ENCODE assay signal across 25 cellular contexts in the genomic region with DNA sequence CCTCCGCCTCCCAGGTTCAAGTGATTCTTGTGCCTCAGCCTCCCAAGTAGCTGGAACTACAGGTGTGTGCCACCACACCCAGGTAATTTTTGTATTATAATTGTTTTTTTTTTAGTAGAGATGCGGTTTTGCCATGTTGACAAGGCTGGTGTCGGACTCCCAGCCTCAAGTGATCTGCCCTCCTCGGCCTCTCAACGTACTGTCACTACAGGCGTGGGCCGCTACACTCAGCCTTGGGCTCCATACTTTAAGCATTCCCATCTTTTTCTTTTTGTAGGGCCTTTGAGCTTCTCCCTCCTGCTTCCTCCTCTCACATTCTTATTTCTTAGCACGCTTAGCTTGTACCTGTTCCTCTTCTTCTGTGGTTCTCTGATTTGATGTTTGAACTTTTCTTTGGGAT.
"Had no signal": no experiment of that assay in that cellular context is flagged by ENCODE, and none has a peak within 500 bp of the region (broad histone marks: within the 10 kb centered on the region; RNA-seq: fewer than 3 reads in every experiment).

No MANE protein-coding gene starts in this region.

- H3K4me1 ChIP-seq: esophagus squamous epithelium, heart right ventricle, psoas muscle, tibial artery, upper lobe of left lung had no signal

- ATAC-seq: heart right ventricle; naive thymus-derived CD8-positive, alpha-beta T cell; psoas muscle; right cardiac atrium; stimulated activated naive B cell treated with anti-CD40 and anti-IgM and Interleukin-4, amounts not matched to agents 10 μg/mL and 1 μg/mL and 100 μg/mL, for 72 hours had no signal

- DNase-seq: caudate nucleus; cerebellar nuclear complex; dorsolateral prefrontal cortex; effector CD8-positive, alpha-beta T cell; erythroblast; esophagus squamous epithelium; foreskin melanocyte; glutamatergic neuron; heart right ventricle; hippocampal formation; mesendoderm; naive thymus-derived CD8-positive, alpha-beta T cell; nephron progenitor cell; nucleus accumbens; ovary; posterior cingulate gyrus; psoas muscle; right cardiac atrium; small intestine; stimulated activated CD4-positive, alpha-beta T cell treated with anti-CD3 and anti-CD28 coated beads, Interleukin-15, amount 100 ng/mL, for 24 hours; stimulated activated CD4-positive, alpha-beta T cell treated with anti-CD3 and anti-CD28 coated beads, Interleukin-2, amount 100 ng/mL, for 48 hours; stimulated activated naive B cell treated with anti-CD40 and anti-IgM and Interleukin-4, amounts not matched to agents 10 μg/mL and 1 μg/mL and 100 μg/mL, for 72 hours; upper lobe of left lung had no signal

- H3K36me3 Mint-ChIP-seq: naive thymus-derived CD8-positive, alpha-beta T cell; stimulated activated naive B cell treated with anti-CD40 and anti-IgM and Interleukin-4, amounts not matched to agents 10 μg/mL and 1 μg/mL and 100 μg/mL, for 72 hours had no signal

- H3K27ac Mint-ChIP-seq: naive thymus-derived CD8-positive, alpha-beta T cell; nephron progenitor cell; stimulated activated naive B cell treated with anti-CD40 and anti-IgM and Interleukin-4, amounts not matched to agents 10 μg/mL and 1 μg/mL and 100 μg/mL, for 72 hours; stimulated activated naive CD8-positive, alpha-beta T cell treated with anti-CD3 and anti-CD28 coated beads, Interleukin-15, Interleukin-2, amounts not matched to agents 100 ng/mL and 50 ng/mL, for 24 hours had no signal

- H3K4me1 Mint-ChIP-seq: naive thymus-derived CD8-positive, alpha-beta T cell; stimulated activated naive B cell treated with anti-CD40 and anti-IgM and Interleukin-4, amounts not matched to agents 10 μg/mL and 1 μg/mL and 100 μg/mL, for 72 hours had no signal

- H3K27ac ChIP-seq: dorsolateral prefrontal cortex, esophagus squamous epithelium, heart right ventricle, ovary, psoas muscle, tibial artery, upper lobe of left lung had no signal

- H3K36me3 ChIP-seq: esophagus squamous epithelium, heart right ventricle, ovary, tibial artery, upper lobe of left lung had no signal

- H3K4me3 ChIP-seq: dorsolateral prefrontal cortex, esophagus squamous epithelium, heart right ventricle, ovary, psoas muscle, tibial artery, upper lobe of left lung had no signal

- H3K4me3 Mint-ChIP-seq: naive thymus-derived CD8-positive, alpha-beta T cell; nephron progenitor cell; stimulated activated naive B cell treated with anti-CD40 and anti-IgM and Interleukin-4, amounts not matched to agents 10 μg/mL and 1 μg/mL and 100 μg/mL, for 72 hours; stimulated activated naive CD8-positive, alpha-beta T cell treated with anti-CD3 and anti-CD28 coated beads, Interleukin-15, Interleukin-2, amounts not matched to agents 100 ng/mL and 50 ng/mL, for 24 hours had no signal

- H3K27me3 ChIP-seq: ovary, upper lobe of left lung had no signal

- H3K9me3 Mint-ChIP-seq: naive thymus-derived CD8-positive, alpha-beta T cell; nephron progenitor cell; stimulated activated naive B cell treated with anti-CD40 and anti-IgM and Interleukin-4, amounts not matched to agents 10 μg/mL and 1 μg/mL and 100 μg/mL, for 72 hours; stimulated activated naive CD8-positive, alpha-beta T cell treated with anti-CD3 and anti-CD28 coated beads, Interleukin-15, Interleukin-2, amounts not matched to agents 100 ng/mL and 50 ng/mL, for 24 hours had no signal

- H3K9me3 ChIP-seq: esophagus squamous epithelium, heart right ventricle, ovary, psoas muscle, tibial artery, upper lobe of left lung had no signal
